Comparison of ENCODE assay signal across 20 cellular contexts in genomic region chr13:59144700-59145099, GRCh38.
"Had no signal": no experiment of that assay in that cellular context is flagged by ENCODE, and none has a peak within 500 bp of the region (broad histone marks: within the 10 kb centered on the region; RNA-seq: fewer than 3 reads in every experiment).

No MANE protein-coding gene starts in this region.

- DNase-seq: activated CD4-positive, alpha-beta memory T cell treated with anti-CD3 and anti-CD28 coated beads, Interleukin-2, amount 10 ng/mL, durations not matched to agents 7 days and 5 days; activated CD4-positive, alpha-beta T cell treated with anti-CD3 and anti-CD28 coated beads for 36 hours; activated CD8-positive, alpha-beta memory T cell treated with anti-CD3 and anti-CD28 coated beads, Interleukin-2, amount 10 ng/mL, durations not matched to agents 7 days and 5 days; amniotic stem cell; cortex of kidney; erythroblast; left colon; midbrain; nephron progenitor cell; occipital lobe; retina; stimulated activated CD4-positive, alpha-beta T cell treated with anti-CD3 and anti-CD28 coated beads, Interleukin-12 subunit alpha, Interleukin-12 subunit beta, amount 100 ng/mL, for 4 hours; stimulated activated CD4-positive, alpha-beta T cell treated with anti-CD3 and anti-CD28 coated beads, Interleukin-1b, Interleukin-23, amount 100 ng/mL, for 48 hours; stimulated activated naive CD8-positive, alpha-beta T cell treated with anti-CD3 and anti-CD28 coated beads, Interleukin-15, Interleukin-2, amounts not matched to agents 100 U/mL and 50 U/mL, for 24 hours; substantia nigra; tibial artery had no signal

- H3K4me3 ChIP-seq: tibial artery had no signal

- H3K36me3 ChIP-seq: tibial artery had no signal

- H3K27ac Mint-ChIP-seq: activated CD4-positive, alpha-beta memory T cell treated with anti-CD3 and anti-CD28 coated beads, Interleukin-2, amount 10 ng/mL, durations not matched to agents 7 days and 5 days; activated CD4-positive, alpha-beta T cell treated with anti-CD3 and anti-CD28 coated beads for 36 hours; activated CD8-positive, alpha-beta memory T cell treated with anti-CD3 and anti-CD28 coated beads, Interleukin-2, amount 10 ng/mL, durations not matched to agents 7 days and 5 days; activated naive CD8-positive, alpha-beta T cell; brain; nephron progenitor cell; T-helper 2 cell treated with Interferon-gamma antibody and Interleukin-4, amounts not matched to agents 5 μg/mL and 100 μg/mL, for 36 hours; WTC11 had no signal

- H3K9me3 ChIP-seq: tibial artery had no signal

- H3K27me3 Mint-ChIP-seq: activated CD4-positive, alpha-beta memory T cell treated with anti-CD3 and anti-CD28 coated beads, Interleukin-2, amount 10 ng/mL, durations not matched to agents 7 days and 5 days; activated CD4-positive, alpha-beta T cell treated with anti-CD3 and anti-CD28 coated beads for 36 hours; activated CD8-positive, alpha-beta memory T cell treated with anti-CD3 and anti-CD28 coated beads, Interleukin-2, amount 10 ng/mL, durations not matched to agents 7 days and 5 days; activated naive CD8-positive, alpha-beta T cell had no signal

- ATAC-seq: activated CD4-positive, alpha-beta T cell treated with anti-CD3 and anti-CD28 coated beads for 36 hours; activated CD8-positive, alpha-beta memory T cell treated with anti-CD3 and anti-CD28 coated beads, Interleukin-2, amount 10 ng/mL, durations not matched to agents 7 days and 5 days; left colon; stimulated activated naive CD8-positive, alpha-beta T cell treated with anti-CD3 and anti-CD28 coated beads, Interleukin-15, Interleukin-2, amounts not matched to agents 100 U/mL and 50 U/mL, for 24 hours; WTC11 had no signal

- H3K4me3 Mint-ChIP-seq: activated CD4-positive, alpha-beta memory T cell treated with anti-CD3 and anti-CD28 coated beads, Interleukin-2, amount 10 ng/mL, durations not matched to agents 7 days and 5 days; activated CD4-positive, alpha-beta T cell treated with anti-CD3 and anti-CD28 coated beads for 36 hours; activated CD8-positive, alpha-beta memory T cell treated with anti-CD3 and anti-CD28 coated beads, Interleukin-2, amount 10 ng/mL, durations not matched to agents 7 days and 5 days; activated naive CD8-positive, alpha-beta T cell; brain; nephron progenitor cell; T-helper 2 cell treated with Interferon-gamma antibody and Interleukin-4, amounts not matched to agents 5 μg/mL and 100 μg/mL, for 36 hours; WTC11 had no signal

- H3K27ac ChIP-seq: tibial artery had no signal

- H3K4me1 Mint-ChIP-seq: activated CD4-positive, alpha-beta memory T cell treated with anti-CD3 and anti-CD28 coated beads, Interleukin-2, amount 10 ng/mL, durations not matched to agents 7 days and 5 days; activated CD4-positive, alpha-beta T cell treated with anti-CD3 and anti-CD28 coated beads for 36 hours; activated CD8-positive, alpha-beta memory T cell treated with anti-CD3 and anti-CD28 coated beads, Interleukin-2, amount 10 ng/mL, durations not matched to agents 7 days and 5 days; brain; WTC11 had no signal

- H3K4me1 ChIP-seq: tibial artery had no signal

- H3K9me3 Mint-ChIP-seq: brain, nephron progenitor cell, WTC11 had no signal

- H3K36me3 Mint-ChIP-seq: activated CD8-positive, alpha-beta memory T cell treated with anti-CD3 and anti-CD28 coated beads, Interleukin-2, amount 10 ng/mL, durations not matched to agents 7 days and 5 days; activated naive CD8-positive, alpha-beta T cell; brain; WTC11 had no signal

- H3K27me3 ChIP-seq: tibial artery had no signal
